Comparison of ENCODE assay signal across 1 cellular context in the genomic region with DNA sequence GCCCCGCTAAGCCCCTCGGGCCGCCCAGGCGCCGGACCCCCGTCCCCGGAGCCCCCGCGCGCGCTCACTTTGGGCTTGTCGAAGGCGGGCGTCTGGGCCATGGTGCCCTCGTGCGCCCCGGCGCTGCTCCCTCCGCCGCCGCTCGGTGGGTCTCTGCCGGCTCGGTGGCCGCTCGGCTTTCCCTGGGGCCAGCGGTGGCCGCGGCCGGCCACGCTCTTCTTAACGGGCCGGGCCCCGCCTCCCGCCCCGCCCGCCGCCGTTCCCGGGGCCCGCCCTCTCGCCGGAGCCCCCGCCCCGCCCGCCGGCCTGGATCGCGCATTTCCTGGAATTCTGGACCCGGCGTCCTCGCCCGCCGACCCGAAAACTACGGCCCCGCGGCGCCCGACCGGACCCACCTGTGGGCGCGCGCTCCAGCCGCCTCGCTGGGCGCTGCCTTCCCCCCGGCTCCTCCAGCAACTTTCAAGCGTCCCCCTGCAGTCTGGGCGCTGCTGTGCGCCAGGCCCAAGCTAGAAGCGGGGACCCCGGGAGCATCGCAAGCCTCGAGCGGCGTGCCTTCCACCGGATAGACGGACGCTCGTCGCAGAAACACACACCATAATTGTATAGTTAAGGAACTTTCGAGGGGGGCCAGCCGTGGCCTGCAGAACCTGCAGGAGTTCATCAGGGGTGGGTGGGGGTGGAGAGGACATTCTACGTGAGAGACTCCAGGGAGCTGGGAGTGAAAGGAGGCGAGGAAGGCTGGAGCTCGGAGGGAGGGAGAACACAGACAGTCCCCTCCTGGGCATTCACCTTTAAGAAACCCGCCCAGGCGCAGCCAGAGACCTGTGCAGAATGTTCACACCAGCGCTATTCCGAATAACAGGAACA.
TF ChIP-seq lines count a peak whose summit lies in the region.

Gene ADA (minus strand): TSS at position 193 of the 867 bp plus-strand sequence. CDS start 92 bp downstream, at position 101.

TF ChIP-seq in GM23338, 12 proteins besides CTCF, POLR2A, EP300 and RAD21 (continued from another document):
- TF ChIP-seq ZNF462 (CRISPR knock-in tag; IDR thresholded peaks at IDR 0.05) (no peak), EZH2 (IDR thresholded peaks at IDR 0.05; ENCODE audit: low read depth, unreplicated experiment) (no peak), CREB1 (CRISPR knock-in tag; IDR thresholded peaks at IDR 0.05; ENCODE audit: low read depth) (no peak), STAT1 (IDR thresholded peaks at IDR 0.05; ENCODE audit: unreplicated experiment) (no peak), POLR2AphosphoS5 (IDR thresholded peaks at IDR 0.05; ENCODE audit: low read depth) (peak; percentile 52; the same call in 1 of the 2 replicates), EZH2phosphoT487 (IDR thresholded peaks at IDR 0.05; ENCODE audit: unreplicated experiment) (no peak), ZNF114 (CRISPR knock-in tag; IDR thresholded peaks at IDR 0.05) (no peak)
